In the genomic region with DNA sequence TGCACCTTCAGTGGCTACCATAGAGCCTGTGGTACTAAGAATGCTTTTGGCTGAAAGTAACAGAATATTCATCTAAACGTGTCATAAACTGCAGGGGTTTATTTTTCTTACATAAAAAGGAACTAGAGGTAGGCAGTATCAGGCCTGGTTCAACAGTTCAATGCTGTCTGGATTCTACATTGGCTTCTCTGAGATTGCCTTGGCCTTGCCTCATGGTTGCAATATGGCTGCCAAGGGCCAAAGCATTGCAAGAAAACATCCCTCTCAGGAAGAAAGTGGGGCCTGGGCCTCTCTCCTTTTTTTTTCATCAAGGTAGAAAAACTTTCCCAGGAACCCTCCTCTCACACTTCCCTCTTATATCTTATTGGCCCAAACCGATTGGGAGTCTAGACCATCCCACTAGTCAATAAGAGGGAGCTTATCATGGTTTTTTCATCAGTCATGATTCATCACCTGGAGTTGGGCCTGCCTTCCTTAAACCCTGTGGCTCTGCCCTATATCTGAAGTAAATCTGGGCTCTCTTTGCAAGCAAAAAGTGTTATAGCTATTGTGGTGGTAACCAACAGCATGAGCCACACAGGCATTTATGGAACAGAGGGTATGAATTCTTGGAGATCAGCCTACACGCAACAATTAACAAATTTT, we compare ENCODE assay signal across 1 cellular context.
TF ChIP-seq lines count a peak whose summit lies in the region.

No MANE protein-coding gene starts in this region.

TF ChIP-seq in GM23338, 12 proteins besides CTCF, POLR2A, EP300 and RAD21 (continued from another document):
- TF ChIP-seq ZNF462 (CRISPR knock-in tag; IDR thresholded peaks at IDR 0.05) (no peak), ZNF331 (CRISPR knock-in tag; IDR thresholded peaks at IDR 0.05; ENCODE audit: low read depth) (no peak), EZH2phosphoT487 (IDR thresholded peaks at IDR 0.05; ENCODE audit: unreplicated experiment) (no peak), NANOG (IDR thresholded peaks at IDR 0.05; ENCODE audit: borderline replicate concordance) (no peak), ETS1 (IDR thresholded peaks at IDR 0.05) (no peak), EZH2 (IDR thresholded peaks at IDR 0.05; ENCODE audit: low read depth, unreplicated experiment) (no peak)
